ENCODE assay signal across 30 cellular contexts in the genomic region with DNA sequence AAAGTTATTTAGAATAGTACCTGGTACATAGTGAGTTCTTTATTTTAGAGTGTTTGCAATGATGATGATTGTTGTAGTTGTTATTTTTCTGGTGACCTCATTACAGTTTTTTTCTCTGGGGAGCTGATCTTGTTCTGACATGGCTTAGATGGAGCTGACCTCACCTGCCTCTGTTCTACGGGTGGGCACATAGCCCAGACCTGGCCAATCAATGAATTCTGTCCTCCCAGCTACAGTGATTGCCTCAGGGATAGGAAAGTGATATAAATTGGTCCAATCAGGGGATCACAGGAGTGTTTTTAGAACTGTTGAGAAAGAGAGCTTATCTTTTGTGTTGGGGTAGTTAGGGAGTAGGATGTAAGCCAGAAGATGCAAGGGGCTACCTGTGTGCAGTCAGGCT. TPM values are rescaled to one million over a fixed set of nuclear protein-coding genes. Genes with fewer than 3 reads are reported as not detected.
"Had no signal": no experiment of that assay in that cellular context is flagged by ENCODE, and none has a peak within 500 bp of the region (broad histone marks: within the 10 kb centered on the region; RNA-seq: fewer than 3 reads in every experiment).

No MANE protein-coding gene starts in this region.

- H3K27me3 ChIP-seq: heart right ventricle, hepatocyte, pancreas, sigmoid colon, spleen, suprapubic skin, tibial artery, upper lobe of right lung had no signal

- H3K27ac Mint-ChIP-seq: natural killer cell; stimulated activated effector memory CD8-positive, alpha-beta T cell treated with anti-CD3 and anti-CD28 coated beads, Interleukin-12 subunit alpha, Interleukin-12 subunit beta, amount 100 ng/mL, for 72 hours; stimulated activated naive CD8-positive, alpha-beta T cell treated with anti-CD3 and anti-CD28 coated beads, Interleukin-15, Interleukin-2, amounts not matched to agents 100 ng/mL and 50 ng/mL, for 24 hours had no signal

- ATAC-seq: heart right ventricle; left ventricle myocardium superior; lower lobe of right lung; natural killer cell; pancreas; right cardiac atrium; stimulated activated effector memory CD8-positive, alpha-beta T cell treated with anti-CD3 and anti-CD28 coated beads, Interleukin-12 subunit alpha, Interleukin-12 subunit beta, amount 100 ng/mL, for 72 hours; upper lobe of right lung had no signal

- H3K27ac ChIP-seq: heart right ventricle, hepatocyte, lower lobe of right lung, pancreas, prostate gland, sigmoid colon, spleen, suprapubic skin, thoracic aorta, tibial artery, upper lobe of right lung had no signal

- H3K27me3 Mint-ChIP-seq: stimulated activated naive CD8-positive, alpha-beta T cell treated with anti-CD3 and anti-CD28 coated beads, Interleukin-15, Interleukin-2, amounts not matched to agents 100 ng/mL and 50 ng/mL, for 24 hours had no signal

- H3K36me3 Mint-ChIP-seq: natural killer cell; stimulated activated effector memory CD8-positive, alpha-beta T cell treated with anti-CD3 and anti-CD28 coated beads, Interleukin-12 subunit alpha, Interleukin-12 subunit beta, amount 100 ng/mL, for 72 hours had no signal

- H3K4me3 Mint-ChIP-seq: naive B cell; natural killer cell; neural crest cell; stimulated activated effector memory CD8-positive, alpha-beta T cell treated with anti-CD3 and anti-CD28 coated beads, Interleukin-12 subunit alpha, Interleukin-12 subunit beta, amount 100 ng/mL, for 72 hours; stimulated activated naive CD8-positive, alpha-beta T cell treated with anti-CD3 and anti-CD28 coated beads, Interleukin-15, Interleukin-2, amounts not matched to agents 100 ng/mL and 50 ng/mL, for 24 hours had no signal

- H3K4me1 ChIP-seq: heart right ventricle, lower lobe of right lung, pancreas, prostate gland, sigmoid colon, spleen, suprapubic skin, tibial artery, upper lobe of right lung had no signal

- H3K9me3 Mint-ChIP-seq: natural killer cell; stimulated activated effector memory CD8-positive, alpha-beta T cell treated with anti-CD3 and anti-CD28 coated beads, Interleukin-12 subunit alpha, Interleukin-12 subunit beta, amount 100 ng/mL, for 72 hours; stimulated activated naive CD8-positive, alpha-beta T cell treated with anti-CD3 and anti-CD28 coated beads, Interleukin-15, Interleukin-2, amounts not matched to agents 100 ng/mL and 50 ng/mL, for 24 hours had no signal

- H3K4me3 ChIP-seq: heart right ventricle, hepatocyte, lower lobe of right lung, pancreas, prostate gland, sigmoid colon, spleen, suprapubic skin, thoracic aorta, tibial artery, upper lobe of right lung had no signal

- H3K36me3 ChIP-seq: heart right ventricle, lower lobe of right lung, pancreas, prostate gland, sigmoid colon, spleen, suprapubic skin, thoracic aorta, tibial artery, upper lobe of right lung had no signal

- H3K9me3 ChIP-seq: heart right ventricle, lower lobe of right lung, pancreas, prostate gland, sigmoid colon, spleen, suprapubic skin, thoracic aorta, tibial artery, upper lobe of right lung had no signal

- H3K4me1 Mint-ChIP-seq: naive B cell; natural killer cell; neural crest cell; stimulated activated effector memory CD8-positive, alpha-beta T cell treated with anti-CD3 and anti-CD28 coated beads, Interleukin-12 subunit alpha, Interleukin-12 subunit beta, amount 100 ng/mL, for 72 hours had no signal

- FAIRE-seq: pancreas, small intestine, urothelium cell line had no signal

- DNase-seq: heart right ventricle; islet precursor cell; left ventricle myocardium superior; lower lobe of right lung; mesenchymal stem cell; naive B cell; natural killer cell; nucleus accumbens; pancreas; posterior cingulate gyrus; retina; right cardiac atrium; sigmoid colon; small intestine; spleen; stimulated activated CD4-positive, alpha-beta T cell treated with anti-CD3 and anti-CD28 coated beads, Interleukin-4, amount 100 ng/mL, for 24 hours; stimulated activated naive CD4-positive, alpha-beta T cell; tibial artery; trophoblast cell; upper lobe of right lung had no signal

RNA-seq across cellular contexts. Expression of a gene that starts 3.2 kb away (rescaled TPM):
- total RNA-seq: hepatocyte, kidney epithelial cell, left ventricle myocardium superior, mammary epithelial cell, natural killer cell, neural crest cell, right cardiac atrium, upper lobe of right lung had no signal
